Comparison of ENCODE assay signal across 8 cellular contexts in the genomic region with DNA sequence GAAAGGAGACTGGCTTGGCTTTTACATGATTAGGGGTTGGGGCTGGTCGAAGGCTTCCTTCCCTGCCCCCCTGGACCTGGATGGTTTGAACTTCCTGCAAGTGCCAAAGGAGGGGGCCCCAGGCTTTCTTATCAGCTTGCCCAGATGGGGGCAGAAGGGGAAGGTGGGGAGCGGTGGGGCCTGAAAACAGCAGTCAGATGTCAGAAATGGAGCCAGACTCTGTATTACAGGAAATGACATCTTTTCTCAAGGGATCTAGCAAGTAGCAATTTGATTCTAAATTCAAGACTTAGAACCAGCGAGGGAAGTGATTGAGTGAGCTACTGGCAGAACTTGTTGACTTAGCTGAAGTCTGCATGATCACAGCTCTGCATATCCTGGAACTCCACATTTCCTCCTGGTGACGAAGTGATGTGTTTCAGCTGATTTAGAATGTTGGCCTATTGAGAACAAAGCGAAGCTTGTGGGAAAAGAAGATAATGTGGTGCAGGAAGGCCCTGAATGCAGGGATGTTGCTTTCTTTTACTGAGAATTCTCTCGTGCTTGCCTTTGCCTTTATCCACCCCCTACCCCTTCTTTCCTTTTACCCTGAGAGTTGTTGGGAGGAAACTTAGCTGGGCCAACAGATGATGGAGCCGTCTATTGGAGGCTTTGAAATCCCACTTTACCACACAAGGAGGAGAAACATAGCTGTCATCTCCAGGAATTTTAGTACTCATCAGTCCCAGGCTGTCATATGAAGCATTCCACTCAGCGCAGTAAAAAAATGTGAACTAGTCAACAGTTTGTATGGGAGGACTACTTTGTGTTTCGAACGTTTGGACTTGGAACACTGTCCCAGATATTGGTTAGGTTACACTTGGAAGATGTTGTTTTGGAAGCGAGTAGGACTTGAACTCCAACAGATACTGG. TPM values are rescaled to one million over a fixed set of nuclear protein-coding genes. Genes with fewer than 3 reads are reported as not detected.
DNase-seq lines count a peak whose midpoint lies in the region; ATAC-seq, FAIRE-seq and TF ChIP-seq lines count a peak whose summit lies in the region.

No MANE protein-coding gene starts in this region.

- TF ChIP-seq POLR2A in suprapubic skin (IDR thresholded peaks at IDR 0.05), result no peak

- intact Hi-C loops in kidney (cut with DNase I), result no loop called here

- H3K36me3 ChIP-seq in BLaER1 treated with 17β-estradiol and CSF1 and Interleukin-3, amounts not matched to agents 10 nM and 100 nM, result peaks cover 0 to 16% (median 3%) of the 10 kb centered on the region in 11 experiments; a peak in 14 of 22 replicates
- H3K36me3 ChIP-seq in kidney (ENCODE audit: control insufficient read depth in 1 of 2, insufficient read depth in 2 of 2, low read length in 2 of 2) (no peaks in the 10 kb centered on the region), suprapubic skin (no peaks in the 10 kb centered on the region)

- H3K27me3 ChIP-seq in BLaER1 treated with 17β-estradiol and CSF1 and Interleukin-3, amounts not matched to agents 10 nM and 100 nM, result no peaks in the 10 kb centered on the region
- H3K27me3 ChIP-seq in suprapubic skin, result no peaks in the 10 kb centered on the region

- FAIRE-seq in GM19239 (lab: Jason Lieb, UNC) (peak; percentile 83), kidney (lab: Jason Lieb, UNC) (no peak)

- TF ChIP-seq CTCF in kidney (IDR thresholded peaks at IDR 0.05; ENCODE audit: borderline replicate concordance, extremely low read depth, insufficient read depth) (no peak), suprapubic skin (IDR thresholded peaks at IDR 0.05) (no peak)

- peak; percentile 73 for ATAC-seq in HG03196 (IDR thresholded peaks at IDR 0.05; ENCODE audit: unreplicated experiment)
- ATAC-seq in activated naive CD8-positive, alpha-beta T cell treated with anti-CD3 and anti-CD28 coated beads, Interleukin-2, amount 10 ng/mL, durations not matched to agents 7 days and 5 days (ENCODE audit: low read depth), result peak; percentile 59

- peak overlapping the region; percentile 79 to 96 (median 89) for H3K4me2 ChIP-seq in BLaER1 treated with 17β-estradiol and CSF1 and Interleukin-3, amounts not matched to agents 10 nM and 100 nM

- H3K4me3 ChIP-seq in BLaER1 treated with 17β-estradiol and CSF1 and Interleukin-3, amounts not matched to agents 10 nM and 100 nM, result peak overlapping the region; percentile 29 to 51 (median 38); a peak in 15 of 20 replicates
- no peak overlapping the region for H3K4me3 ChIP-seq in kidney (ENCODE audit: low read length in 2 of 2)
- no peak overlapping the region for H3K4me3 ChIP-seq in suprapubic skin

- TF ChIP-seq EP300 in suprapubic skin (IDR thresholded peaks at IDR 0.05), result no peak

- H3K9ac ChIP-seq in BLaER1 treated with 17β-estradiol and CSF1 and Interleukin-3, amounts not matched to agents 10 nM and 100 nM, result peak overlapping the region; percentile 58 to 74 (median 67)
- no peak overlapping the region for H3K9ac ChIP-seq in kidney (ENCODE audit: low read length in 2 of 2)

- no peaks in the 10 kb centered on the region for H3K9me3 Mint-ChIP-seq in activated naive CD8-positive, alpha-beta T cell treated with anti-CD3 and anti-CD28 coated beads, Interleukin-2, amount 10 ng/mL, durations not matched to agents 7 days and 5 days

- peaks cover 0 to 16% (median 6%) of the 10 kb centered on the region in 11 experiments; a peak in 17 of 22 replicates for H3K9me3 ChIP-seq in BLaER1 treated with 17β-estradiol and CSF1 and Interleukin-3, amounts not matched to agents 10 nM and 100 nM (replicated peaks in 1 of 11)
- H3K9me3 ChIP-seq in kidney (ENCODE audit: control insufficient read depth in 1 of 2, low read length in 2 of 2) (no peaks in the 10 kb centered on the region), suprapubic skin (no peaks in the 10 kb centered on the region)

- H3K4me3 Mint-ChIP-seq in activated naive CD8-positive, alpha-beta T cell treated with anti-CD3 and anti-CD28 coated beads, Interleukin-2, amount 10 ng/mL, durations not matched to agents 7 days and 5 days, result peak overlapping the region; percentile 64

- WGBS in suprapubic skin, result 64% methylated on average over 11 of the region's 11 CpGs

- POLR2A ChIA-PET in activated naive CD8-positive, alpha-beta T cell treated with anti-CD3 and anti-CD28 coated beads, Interleukin-2, amount 10 ng/mL, durations not matched to agents 7 days and 5 days (lab: Charles Lee), result interaction anchor here (1.5 kb wide), 1 partner anchor 38 kb away, joined by 4 read pairs; no protein-coding TSS in a partner anchor

- H3K4me1 ChIP-seq in BLaER1 treated with 17β-estradiol and CSF1 and Interleukin-3, amounts not matched to agents 10 nM and 100 nM, result peaks cover 71 to 84% (median 79%) of the 10 kb centered on the region in 10 experiments
- H3K4me1 ChIP-seq in kidney (ENCODE audit: control insufficient read depth in 1 of 2, insufficient read depth in 1 of 2, low read depth in 1 of 2, low read length in 2 of 2) (peaks cover 12% of the 10 kb centered on the region in 2 donors), suprapubic skin (peaks cover 8% of the 10 kb centered on the region)

- peaks cover 22 to 97% (median 45%) of the 10 kb centered on the region in 11 experiments; a peak in 20 of 22 replicates for H4K20me1 ChIP-seq in BLaER1 treated with 17β-estradiol and CSF1 and Interleukin-3, amounts not matched to agents 10 nM and 100 nM

- no peaks in the 10 kb centered on the region for H3K27me3 Mint-ChIP-seq in activated naive CD8-positive, alpha-beta T cell treated with anti-CD3 and anti-CD28 coated beads, Interleukin-2, amount 10 ng/mL, durations not matched to agents 7 days and 5 days

- DNase-seq in GM19239 (ENCODE audit: insufficient read length, low spot score), result no peak
- peak; percentile 39 for DNase-seq in activated naive CD8-positive, alpha-beta T cell treated with anti-CD3 and anti-CD28 coated beads, Interleukin-2, amount 10 ng/mL, durations not matched to agents 7 days and 5 days
- no peak for DNase-seq in kidney
- DNase-seq in suprapubic skin (ENCODE audit: low spot score in 2 of 2), result no peak
- no peak for DNase-seq in NCI-H128 (lab: John Stamatoyannopoulos, UW; ENCODE audit: unreplicated experiment)
- no peak for DNase-seq in iPS-NIHi7 (ENCODE audit: extremely low spot score)

- H3K27ac Mint-ChIP-seq in activated naive CD8-positive, alpha-beta T cell treated with anti-CD3 and anti-CD28 coated beads, Interleukin-2, amount 10 ng/mL, durations not matched to agents 7 days and 5 days, result peak overlapping the region; percentile 77

- H3K36me3 Mint-ChIP-seq in activated naive CD8-positive, alpha-beta T cell treated with anti-CD3 and anti-CD28 coated beads, Interleukin-2, amount 10 ng/mL, durations not matched to agents 7 days and 5 days, result peaks cover 6% of the 10 kb centered on the region

- H3K27ac ChIP-seq in BLaER1 treated with 17β-estradiol and CSF1 and Interleukin-3, amounts not matched to agents 10 nM and 100 nM, result peak overlapping the region; percentile 69 to 81 (median 75)
- H3K27ac ChIP-seq in kidney (ENCODE audit: low read depth in 2 of 2, low read length in 2 of 2), result peak overlapping the region; percentile 59 to 74
- peak overlapping the region; percentile 26 for H3K27ac ChIP-seq in suprapubic skin

- H3K4me1 Mint-ChIP-seq in activated naive CD8-positive, alpha-beta T cell treated with anti-CD3 and anti-CD28 coated beads, Interleukin-2, amount 10 ng/mL, durations not matched to agents 7 days and 5 days, result peaks cover 37% of the 10 kb centered on the region

RNA-seq across cellular contexts. Expression of gene CCNY, which starts 43.2 kb away (rescaled TPM):
- total RNA-seq in activated naive CD8-positive, alpha-beta T cell treated with anti-CD3 and anti-CD28 coated beads, Interleukin-2, amount 10 ng/mL, durations not matched to agents 7 days and 5 days, result 10 to 100 TPM; 66.6 to 72.2 TPM
- 77.2 TPM for total RNA-seq in kidney
- polyA plus RNA-seq in kidney (ENCODE audit: insufficient read depth, low read depth, low replicate concordance), result 45.6 TPM
- 10 to 100 TPM; 22.4 to 35.1 (median 29.9) TPM for total RNA-seq in suprapubic skin

Comparison
In these comparisons a context has a peak if more than half of its experiments do, and no peak if none do; other contexts are left out.
1. H3K4me3 ChIP-seq: peak in BLaER1 treated with 17β-estradiol and CSF1 and Interleukin-3, amounts not matched to agents 10 nM and 100 nM (10 of 10); none in kidney (0 of 2) and suprapubic skin (single experiment).
2. H3K9ac ChIP-seq: peak in BLaER1 treated with 17β-estradiol and CSF1 and Interleukin-3, amounts not matched to agents 10 nM and 100 nM (11 of 11); none in kidney (0 of 2).
3. Peak in every context shown above with its lines, with median percentiles within 50 percentile points of each other: H3K27ac ChIP-seq.